ENCODE assay signal across 1 cellular context in genomic region chr20:50478162-50479036, GRCh38.
TF ChIP-seq lines count a peak whose summit lies in the region.

No MANE protein-coding gene starts in this region.

TF ChIP-seq in K562, 482 proteins besides CTCF, POLR2A, EP300 and RAD21 (continued from another document and continues in another):
- TF ChIP-seq, protein P1, sequence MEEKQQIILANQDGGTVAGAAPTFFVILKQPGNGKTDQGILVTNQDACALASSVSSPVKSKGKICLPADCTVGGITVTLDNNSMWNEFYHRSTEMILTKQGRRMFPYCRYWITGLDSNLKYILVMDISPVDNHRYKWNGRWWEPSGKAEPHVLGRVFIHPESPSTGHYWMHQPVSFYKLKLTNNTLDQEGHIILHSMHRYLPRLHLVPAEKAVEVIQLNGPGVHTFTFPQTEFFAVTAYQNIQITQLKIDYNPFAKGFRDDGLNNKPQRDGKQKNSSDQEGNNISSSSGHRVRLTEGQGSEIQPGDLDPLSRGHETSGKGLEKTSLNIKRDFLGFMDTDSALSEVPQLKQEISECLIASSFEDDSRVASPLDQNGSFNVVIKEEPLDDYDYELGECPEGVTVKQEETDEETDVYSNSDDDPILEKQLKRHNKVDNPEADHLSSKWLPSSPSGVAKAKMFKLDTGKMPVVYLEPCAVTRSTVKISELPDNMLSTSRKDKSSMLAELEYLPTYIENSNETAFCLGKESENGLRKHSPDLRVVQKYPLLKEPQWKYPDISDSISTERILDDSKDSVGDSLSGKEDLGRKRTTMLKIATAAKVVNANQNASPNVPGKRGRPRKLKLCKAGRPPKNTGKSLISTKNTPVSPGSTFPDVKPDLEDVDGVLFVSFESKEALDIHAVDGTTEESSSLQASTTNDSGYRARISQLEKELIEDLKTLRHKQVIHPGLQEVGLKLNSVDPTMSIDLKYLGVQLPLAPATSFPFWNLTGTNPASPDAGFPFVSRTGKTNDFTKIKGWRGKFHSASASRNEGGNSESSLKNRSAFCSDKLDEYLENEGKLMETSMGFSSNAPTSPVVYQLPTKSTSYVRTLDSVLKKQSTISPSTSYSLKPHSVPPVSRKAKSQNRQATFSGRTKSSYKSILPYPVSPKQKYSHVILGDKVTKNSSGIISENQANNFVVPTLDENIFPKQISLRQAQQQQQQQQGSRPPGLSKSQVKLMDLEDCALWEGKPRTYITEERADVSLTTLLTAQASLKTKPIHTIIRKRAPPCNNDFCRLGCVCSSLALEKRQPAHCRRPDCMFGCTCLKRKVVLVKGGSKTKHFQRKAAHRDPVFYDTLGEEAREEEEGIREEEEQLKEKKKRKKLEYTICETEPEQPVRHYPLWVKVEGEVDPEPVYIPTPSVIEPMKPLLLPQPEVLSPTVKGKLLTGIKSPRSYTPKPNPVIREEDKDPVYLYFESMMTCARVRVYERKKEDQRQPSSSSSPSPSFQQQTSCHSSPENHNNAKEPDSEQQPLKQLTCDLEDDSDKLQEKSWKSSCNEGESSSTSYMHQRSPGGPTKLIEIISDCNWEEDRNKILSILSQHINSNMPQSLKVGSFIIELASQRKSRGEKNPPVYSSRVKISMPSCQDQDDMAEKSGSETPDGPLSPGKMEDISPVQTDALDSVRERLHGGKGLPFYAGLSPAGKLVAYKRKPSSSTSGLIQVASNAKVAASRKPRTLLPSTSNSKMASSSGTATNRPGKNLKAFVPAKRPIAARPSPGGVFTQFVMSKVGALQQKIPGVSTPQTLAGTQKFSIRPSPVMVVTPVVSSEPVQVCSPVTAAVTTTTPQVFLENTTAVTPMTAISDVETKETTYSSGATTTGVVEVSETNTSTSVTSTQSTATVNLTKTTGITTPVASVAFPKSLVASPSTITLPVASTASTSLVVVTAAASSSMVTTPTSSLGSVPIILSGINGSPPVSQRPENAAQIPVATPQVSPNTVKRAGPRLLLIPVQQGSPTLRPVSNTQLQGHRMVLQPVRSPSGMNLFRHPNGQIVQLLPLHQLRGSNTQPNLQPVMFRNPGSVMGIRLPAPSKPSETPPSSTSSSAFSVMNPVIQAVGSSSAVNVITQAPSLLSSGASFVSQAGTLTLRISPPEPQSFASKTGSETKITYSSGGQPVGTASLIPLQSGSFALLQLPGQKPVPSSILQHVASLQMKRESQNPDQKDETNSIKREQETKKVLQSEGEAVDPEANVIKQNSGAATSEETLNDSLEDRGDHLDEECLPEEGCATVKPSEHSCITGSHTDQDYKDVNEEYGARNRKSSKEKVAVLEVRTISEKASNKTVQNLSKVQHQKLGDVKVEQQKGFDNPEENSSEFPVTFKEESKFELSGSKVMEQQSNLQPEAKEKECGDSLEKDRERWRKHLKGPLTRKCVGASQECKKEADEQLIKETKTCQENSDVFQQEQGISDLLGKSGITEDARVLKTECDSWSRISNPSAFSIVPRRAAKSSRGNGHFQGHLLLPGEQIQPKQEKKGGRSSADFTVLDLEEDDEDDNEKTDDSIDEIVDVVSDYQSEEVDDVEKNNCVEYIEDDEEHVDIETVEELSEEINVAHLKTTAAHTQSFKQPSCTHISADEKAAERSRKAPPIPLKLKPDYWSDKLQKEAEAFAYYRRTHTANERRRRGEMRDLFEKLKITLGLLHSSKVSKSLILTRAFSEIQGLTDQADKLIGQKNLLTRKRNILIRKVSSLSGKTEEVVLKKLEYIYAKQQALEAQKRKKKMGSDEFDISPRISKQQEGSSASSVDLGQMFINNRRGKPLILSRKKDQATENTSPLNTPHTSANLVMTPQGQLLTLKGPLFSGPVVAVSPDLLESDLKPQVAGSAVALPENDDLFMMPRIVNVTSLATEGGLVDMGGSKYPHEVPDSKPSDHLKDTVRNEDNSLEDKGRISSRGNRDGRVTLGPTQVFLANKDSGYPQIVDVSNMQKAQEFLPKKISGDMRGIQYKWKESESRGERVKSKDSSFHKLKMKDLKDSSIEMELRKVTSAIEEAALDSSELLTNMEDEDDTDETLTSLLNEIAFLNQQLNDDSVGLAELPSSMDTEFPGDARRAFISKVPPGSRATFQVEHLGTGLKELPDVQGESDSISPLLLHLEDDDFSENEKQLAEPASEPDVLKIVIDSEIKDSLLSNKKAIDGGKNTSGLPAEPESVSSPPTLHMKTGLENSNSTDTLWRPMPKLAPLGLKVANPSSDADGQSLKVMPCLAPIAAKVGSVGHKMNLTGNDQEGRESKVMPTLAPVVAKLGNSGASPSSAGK (IDR thresholded peaks at IDR 0.05) = peak; percentile 97
- TF ChIP-seq PRPF4 (IDR thresholded peaks at IDR 0.05; ENCODE audit: insufficient read depth, low read depth, low read length, poor library complexity, severe bottlenecking) = no peak
- no peak for TF ChIP-seq PPARD (CRISPR knock-in tag; IDR thresholded peaks at IDR 0.05)
- peak; percentile 50; the same call in 1 of the 2 replicates for TF ChIP-seq BHLHE40 (IDR thresholded peaks at IDR 0.05; ENCODE audit: low read length)
- no peak for TF ChIP-seq USF1 (CRISPR knock-in tag; IDR thresholded peaks at IDR 0.05)
- no peak for TF ChIP-seq ZBED1 (IDR thresholded peaks at IDR 0.05)
- TF ChIP-seq E2F5 (CRISPR knock-in tag; IDR thresholded peaks at IDR 0.05) = no peak
- TF ChIP-seq, protein P2, sequence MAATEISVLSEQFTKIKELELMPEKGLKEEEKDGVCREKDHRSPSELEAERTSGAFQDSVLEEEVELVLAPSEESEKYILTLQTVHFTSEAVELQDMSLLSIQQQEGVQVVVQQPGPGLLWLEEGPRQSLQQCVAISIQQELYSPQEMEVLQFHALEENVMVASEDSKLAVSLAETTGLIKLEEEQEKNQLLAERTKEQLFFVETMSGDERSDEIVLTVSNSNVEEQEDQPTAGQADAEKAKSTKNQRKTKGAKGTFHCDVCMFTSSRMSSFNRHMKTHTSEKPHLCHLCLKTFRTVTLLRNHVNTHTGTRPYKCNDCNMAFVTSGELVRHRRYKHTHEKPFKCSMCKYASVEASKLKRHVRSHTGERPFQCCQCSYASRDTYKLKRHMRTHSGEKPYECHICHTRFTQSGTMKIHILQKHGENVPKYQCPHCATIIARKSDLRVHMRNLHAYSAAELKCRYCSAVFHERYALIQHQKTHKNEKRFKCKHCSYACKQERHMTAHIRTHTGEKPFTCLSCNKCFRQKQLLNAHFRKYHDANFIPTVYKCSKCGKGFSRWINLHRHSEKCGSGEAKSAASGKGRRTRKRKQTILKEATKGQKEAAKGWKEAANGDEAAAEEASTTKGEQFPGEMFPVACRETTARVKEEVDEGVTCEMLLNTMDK (IDR thresholded peaks at IDR 0.05; ENCODE audit: borderline replicate concordance, insufficient read depth, low read depth, low read length, poor library complexity, severe bottlenecking) = peak; percentile 97
- no peak for TF ChIP-seq PTBP1 (IDR thresholded peaks at IDR 0.05; ENCODE audit: low read depth, low read length)
- no peak for TF ChIP-seq ZFP1 (CRISPR knock-in tag; IDR thresholded peaks at IDR 0.05)
- no peak for TF ChIP-seq CHD4 (IDR thresholded peaks at IDR 0.05; ENCODE audit: insufficient read depth, insufficient replicate concordance, low read depth, low read length, poor library complexity, severe bottlenecking)
- no peak for TF ChIP-seq SRSF1 (IDR thresholded peaks at IDR 0.05; ENCODE audit: low read depth, low read length)
- no peak for TF ChIP-seq ILF3 (IDR thresholded peaks at IDR 0.05; ENCODE audit: borderline replicate concordance)
- TF ChIP-seq KAT2B (IDR thresholded peaks at IDR 0.05; ENCODE audit: low read depth, low read length) = peak; percentile 55
- TF ChIP-seq, protein P3, sequence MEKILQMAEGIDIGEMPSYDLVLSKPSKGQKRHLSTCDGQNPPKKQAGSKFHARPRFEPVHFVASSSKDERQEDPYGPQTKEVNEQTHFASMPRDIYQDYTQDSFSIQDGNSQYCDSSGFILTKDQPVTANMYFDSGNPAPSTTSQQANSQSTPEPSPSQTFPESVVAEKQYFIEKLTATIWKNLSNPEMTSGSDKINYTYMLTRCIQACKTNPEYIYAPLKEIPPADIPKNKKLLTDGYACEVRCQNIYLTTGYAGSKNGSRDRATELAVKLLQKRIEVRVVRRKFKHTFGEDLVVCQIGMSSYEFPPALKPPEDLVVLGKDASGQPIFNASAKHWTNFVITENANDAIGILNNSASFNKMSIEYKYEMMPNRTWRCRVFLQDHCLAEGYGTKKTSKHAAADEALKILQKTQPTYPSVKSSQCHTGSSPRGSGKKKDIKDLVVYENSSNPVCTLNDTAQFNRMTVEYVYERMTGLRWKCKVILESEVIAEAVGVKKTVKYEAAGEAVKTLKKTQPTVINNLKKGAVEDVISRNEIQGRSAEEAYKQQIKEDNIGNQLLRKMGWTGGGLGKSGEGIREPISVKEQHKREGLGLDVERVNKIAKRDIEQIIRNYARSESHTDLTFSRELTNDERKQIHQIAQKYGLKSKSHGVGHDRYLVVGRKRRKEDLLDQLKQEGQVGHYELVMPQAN (IDR thresholded peaks at IDR 0.05; ENCODE audit: borderline replicate concordance) = peak; percentile 33; the same call in 1 of the 2 replicates
- no peak; the same call in 1 of the 2 replicates for TF ChIP-seq ELF4 (CRISPR knock-in tag; IDR thresholded peaks at IDR 0.05)
- TF ChIP-seq KLF6 (CRISPR knock-in tag; IDR thresholded peaks at IDR 0.05; ENCODE audit: borderline replicate concordance) = peak; percentile 28; the same call in 1 of the 2 replicates
- TF ChIP-seq TAF15 (IDR thresholded peaks at IDR 0.05; ENCODE audit: low read depth, low read length) = no peak
- TF ChIP-seq HDAC8 (tag; IDR thresholded peaks at IDR 0.05) = no peak
- no peak for TF ChIP-seq RFX5 (IDR thresholded peaks at IDR 0.05; ENCODE audit: low read depth, low read length)
- TF ChIP-seq NELFE (IDR thresholded peaks at IDR 0.05; ENCODE audit: insufficient read depth, insufficient read length) = no peak
- no peak for TF ChIP-seq NCOA1 (IDR thresholded peaks at IDR 0.05; ENCODE audit: low read depth)
- TF ChIP-seq STAT5B (CRISPR knock-in tag; IDR thresholded peaks at IDR 0.05) = no peak
- TF ChIP-seq ZBTB43 (CRISPR knock-in tag; IDR thresholded peaks at IDR 0.05) = no peak
- TF ChIP-seq FOXJ2 (tag; IDR thresholded peaks at IDR 0.05) = no peak
- no peak for TF ChIP-seq XRCC3 (IDR thresholded peaks at IDR 0.05)
- TF ChIP-seq ZNF518B (CRISPR knock-in tag; IDR thresholded peaks at IDR 0.05) = no peak
- TF ChIP-seq ZNF347 (CRISPR knock-in tag; IDR thresholded peaks at IDR 0.05; ENCODE audit: low read depth) = no peak
